9 cellular contexts compared by ENCODE assay signal in the genomic region with DNA sequence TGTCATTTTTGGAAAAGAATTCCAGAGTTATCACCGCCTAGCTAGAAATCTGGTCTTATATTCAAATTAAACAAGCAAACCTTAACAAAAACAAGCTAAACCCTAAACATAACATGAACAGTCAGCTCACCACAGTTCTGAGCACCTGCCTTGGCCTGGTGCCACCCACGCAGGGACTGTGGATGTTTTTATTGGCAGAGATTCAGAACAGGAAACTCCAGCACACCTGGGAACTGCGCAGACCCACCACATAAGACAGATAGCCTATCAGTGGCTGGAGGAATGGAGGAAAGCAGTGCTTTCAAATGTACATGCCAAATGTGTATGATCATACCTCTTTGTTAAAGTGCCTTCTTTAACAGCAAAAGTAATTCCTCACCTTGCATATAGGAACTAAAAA. TPM values are rescaled to one million over a fixed set of nuclear protein-coding genes. Genes with fewer than 3 reads are reported as not detected.
DNase-seq lines count a peak whose midpoint lies in the region; ATAC-seq and TF ChIP-seq lines count a peak whose summit lies in the region.
"Had no signal": no experiment of that assay in that cellular context is flagged by ENCODE, and none has a peak within 500 bp of the region (broad histone marks: within the 10 kb centered on the region; RNA-seq: fewer than 3 reads in every experiment).

No MANE protein-coding gene starts in this region.

- peak; percentile 61 for DNase-seq in activated CD8-positive, alpha-beta memory T cell treated with anti-CD3 and anti-CD28 coated beads for 24 hours
- no peak for DNase-seq in activated CD8-positive, alpha-beta memory T cell treated with anti-CD3 and anti-CD28 coated beads, Interleukin-2, amount 10 ng/mL, durations not matched to agents 7 days and 5 days
- DNase-seq in T follicular helper cell (ENCODE audit: low read depth): peak; percentile 37
- no peak for DNase-seq in effector memory CD8-positive, alpha-beta T cell
- peak; percentile 78 for DNase-seq in transverse colon
- DNase-seq in amygdala (lab: John Stamatoyannopoulos, UW): no peak
- no peak for DNase-seq in NCI-H187 treated with DMSO at 0.1 percent for 48 hours (lab: John Stamatoyannopoulos, UW)

- H3K27me3 ChIP-seq in transverse colon: no peaks in the 10 kb centered on the region

- H3K9me3 ChIP-seq in transverse colon: no peaks in the 10 kb centered on the region

- H3K4me3 Mint-ChIP-seq in activated CD8-positive, alpha-beta memory T cell treated with anti-CD3 and anti-CD28 coated beads, Interleukin-2, amount 10 ng/mL, durations not matched to agents 7 days and 5 days: no peak overlapping the region
- H3K4me3 Mint-ChIP-seq in effector memory CD8-positive, alpha-beta T cell: no peak overlapping the region

- CTCF ChIA-PET in activated CD8-positive, alpha-beta memory T cell treated with anti-CD3 and anti-CD28 coated beads, Interleukin-2, amount 10 ng/mL, durations not matched to agents 7 days and 5 days (lab: Charles Lee): interaction anchor here (0.7 kb wide), 1 partner anchor 85 kb away, joined by 3 read pairs; no protein-coding TSS in a partner anchor

- no peak overlapping the region for H3K27ac ChIP-seq in transverse colon

- no peak for TF ChIP-seq EP300 in transverse colon (IDR thresholded peaks at IDR 0.05; ENCODE audit: low read depth)

- no peaks in the 10 kb centered on the region for H3K4me1 Mint-ChIP-seq in activated CD8-positive, alpha-beta memory T cell treated with anti-CD3 and anti-CD28 coated beads, Interleukin-2, amount 10 ng/mL, durations not matched to agents 7 days and 5 days
- no peaks in the 10 kb centered on the region for H3K4me1 Mint-ChIP-seq in effector memory CD8-positive, alpha-beta T cell (ENCODE audit: low read depth in 2 of 2)

- peaks cover 15% of the 10 kb centered on the region for H3K27me3 Mint-ChIP-seq in activated CD8-positive, alpha-beta memory T cell treated with anti-CD3 and anti-CD28 coated beads, Interleukin-2, amount 10 ng/mL, durations not matched to agents 7 days and 5 days
- H3K27me3 Mint-ChIP-seq in effector memory CD8-positive, alpha-beta T cell: peaks cover 10 to 22% of the 10 kb centered on the region in 2 donors

- no peaks in the 10 kb centered on the region for H3K36me3 ChIP-seq in transverse colon

- peaks cover 0 to 10% (median 0%) of the 10 kb centered on the region in 4 donors for H3K4me1 ChIP-seq in transverse colon

- no peak overlapping the region for H3K27ac Mint-ChIP-seq in activated CD8-positive, alpha-beta memory T cell treated with anti-CD3 and anti-CD28 coated beads, Interleukin-2, amount 10 ng/mL, durations not matched to agents 7 days and 5 days
- no peak overlapping the region for H3K27ac Mint-ChIP-seq in effector memory CD8-positive, alpha-beta T cell
- H3K27ac Mint-ChIP-seq: progenitor cell of endocrine pancreas had no signal

- H3K9me3 Mint-ChIP-seq in activated CD8-positive, alpha-beta memory T cell treated with anti-CD3 and anti-CD28 coated beads, Interleukin-2, amount 10 ng/mL, durations not matched to agents 7 days and 5 days (ENCODE audit: low read depth): no peaks in the 10 kb centered on the region
- no peaks in the 10 kb centered on the region for H3K9me3 Mint-ChIP-seq in effector memory CD8-positive, alpha-beta T cell

- no peak for TF ChIP-seq POLR2A in transverse colon (IDR thresholded peaks at IDR 0.05)

- peaks cover 2% of the 10 kb centered on the region for H3K36me3 Mint-ChIP-seq in activated CD8-positive, alpha-beta memory T cell treated with anti-CD3 and anti-CD28 coated beads, Interleukin-2, amount 10 ng/mL, durations not matched to agents 7 days and 5 days
- no peaks in the 10 kb centered on the region for H3K36me3 Mint-ChIP-seq in effector memory CD8-positive, alpha-beta T cell (ENCODE audit: insufficient read depth)

- no peak for TF ChIP-seq CTCF in transverse colon (IDR thresholded peaks at IDR 0.05)

- no peak for ATAC-seq in activated CD8-positive, alpha-beta memory T cell treated with anti-CD3 and anti-CD28 coated beads, Interleukin-2, amount 10 ng/mL, durations not matched to agents 7 days and 5 days
- peak; percentile 27 for ATAC-seq in effector memory CD8-positive, alpha-beta T cell (replicated peaks)
- ATAC-seq in HG03571 (IDR thresholded peaks at IDR 0.05; ENCODE audit: unreplicated experiment): no peak

- 23 to 46% methylated on average over 2 to 3 of the region's 3 CpGs for WGBS in transverse colon (ENCODE audit: low coverage in 1 of 2), 2 donors

- in situ Hi-C loops in transverse colon (cut with MboI; ENCODE audit: low pct_ligation_motif_present in 1 of 4, low pct_unique_long_range_greater_than_20kb in 1 of 4, low sequenced_read_pairs in 3 of 4): no loop called here

- intact Hi-C loops in transverse colon (cut with DNase I; ENCODE audit: low total_unique reads): no loop called here

- no peak overlapping the region for H3K4me3 ChIP-seq in transverse colon

RNA-seq across cellular contexts. Expression of a gene that starts 8.9 kb away (rescaled TPM):
- 1 to 10 TPM; 2.4 to 4.8 TPM for total RNA-seq in activated CD8-positive, alpha-beta memory T cell treated with anti-CD3 and anti-CD28 coated beads, Interleukin-2, amount 10 ng/mL, durations not matched to agents 7 days and 5 days
- 1 to 10 TPM; 1.5 to 8.9 (median 4.2) TPM for total RNA-seq in transverse colon

Comparison
In these comparisons a context has a peak if more than half of its experiments do, and no peak if none do; other contexts are left out.
1. DNase-seq: peak in activated CD8-positive, alpha-beta memory T cell treated with anti-CD3 and anti-CD28 coated beads for 24 hours (single experiment), T follicular helper cell (single experiment) and transverse colon (single experiment); none in activated CD8-positive, alpha-beta memory T cell treated with anti-CD3 and anti-CD28 coated beads, Interleukin-2, amount 10 ng/mL, durations not matched to agents 7 days and 5 days (single experiment), effector memory CD8-positive, alpha-beta T cell (0 of 3), amygdala (0 of 56) and NCI-H187 treated with DMSO at 0.1 percent for 48 hours (single experiment).